9 cellular contexts compared by ENCODE assay signal in the genomic region with DNA sequence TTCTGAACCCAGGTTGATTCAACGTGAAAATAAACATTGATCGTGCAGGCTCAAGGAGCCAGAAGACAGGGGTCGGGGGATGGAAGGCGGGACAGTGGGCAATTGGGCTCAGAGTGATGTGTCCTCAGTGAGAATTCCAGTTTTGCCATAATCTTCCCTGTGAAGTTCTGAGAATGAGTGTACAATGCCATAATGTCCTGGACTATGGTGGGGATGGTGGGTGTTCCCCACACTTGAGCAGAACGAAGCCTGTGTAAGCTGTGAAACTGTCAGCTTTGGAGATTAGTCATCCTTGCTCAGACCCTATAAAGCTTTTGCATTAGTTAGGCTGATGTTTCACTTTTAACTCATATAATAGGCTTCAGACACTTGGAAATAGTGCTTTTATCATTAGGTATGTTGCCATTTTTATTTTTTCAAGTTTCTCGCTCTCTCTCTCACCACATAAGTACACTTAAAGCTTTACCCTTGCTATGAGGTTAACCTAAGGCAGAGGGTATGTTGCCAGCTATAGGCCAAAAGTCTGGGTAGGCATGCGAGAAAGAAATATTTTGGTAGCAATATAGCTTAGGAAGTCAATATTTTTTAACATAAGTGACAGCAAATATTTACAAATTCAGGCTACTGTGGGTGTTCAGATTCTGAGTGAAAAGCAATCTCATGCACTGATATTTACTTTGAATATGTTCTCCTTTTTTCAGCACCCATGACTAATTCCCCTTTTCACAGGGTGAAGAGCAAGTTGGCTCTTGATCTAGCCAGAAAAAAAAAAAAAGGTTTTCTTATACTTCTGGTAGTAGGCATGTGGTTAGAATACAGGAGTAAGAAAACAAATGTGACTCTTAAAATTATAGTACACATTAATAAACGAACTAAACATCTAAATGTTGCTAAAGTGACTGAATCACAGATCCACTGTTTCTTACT. TPM values are rescaled to one million over a fixed set of nuclear protein-coding genes. Genes with fewer than 3 reads are reported as not detected.
A peak's percentile ranks its signal among the peaks of the same experiment; 100 is the strongest.
DNase-seq lines count a peak whose midpoint lies in the region; ATAC-seq, FAIRE-seq and TF ChIP-seq lines count a peak whose summit lies in the region.
"Had no signal": no experiment of that assay in that cellular context is flagged by ENCODE, and none has a peak within 500 bp of the region (broad histone marks: within the 10 kb centered on the region; RNA-seq: fewer than 3 reads in every experiment).

No MANE protein-coding gene starts in this region.

- H3K4me1 Mint-ChIP-seq in activated naive CD8-positive, alpha-beta T cell (ENCODE audit: low read depth) = peaks cover 77% of the 10 kb centered on the region
- no peaks in the 10 kb centered on the region for H3K4me1 Mint-ChIP-seq in WTC11

- peak overlapping the region; percentile 94 for H3K27ac Mint-ChIP-seq in activated naive CD8-positive, alpha-beta T cell
- H3K27ac Mint-ChIP-seq in WTC11 = no peak overlapping the region

- no peaks in the 10 kb centered on the region for H3K27me3 Mint-ChIP-seq in activated naive CD8-positive, alpha-beta T cell
- H3K27me3 Mint-ChIP-seq in WTC11 (ENCODE audit: low read depth) = peaks cover 3% of the 10 kb centered on the region; the same call in 1 of the 2 replicates

- no peak for TF ChIP-seq CTCF in stomach (IDR thresholded peaks at IDR 0.05)
- TF ChIP-seq CTCF in suprapubic skin (IDR thresholded peaks at IDR 0.05) = no peak
- TF ChIP-seq CTCF in D721Med (IDR thresholded peaks at IDR 0.05; ENCODE audit: insufficient read depth, missing control alignments) = no peak
- no peak for TF ChIP-seq CTCF in WTC11 (IDR thresholded peaks at IDR 0.05)

- 73 to 77% (median 75%) methylated on average over 8 of the region's 8 CpGs for WGBS in stomach, 5 donors
- 73% methylated on average over 8 of the region's 8 CpGs for WGBS in suprapubic skin

- no peaks in the 10 kb centered on the region for H3K9me3 ChIP-seq in stomach
- no peaks in the 10 kb centered on the region for H3K9me3 ChIP-seq in suprapubic skin

- POLR2A ChIA-PET in WTC11 (lab: Charles Lee) = interaction anchor here (0.6 kb wide), 1 partner anchor 20 kb away, joined by 4 read pairs; no protein-coding TSS in a partner anchor

- H3K4me3 Mint-ChIP-seq in activated naive CD8-positive, alpha-beta T cell = peak overlapping the region; percentile 74
- H3K4me3 Mint-ChIP-seq in WTC11 = no peak overlapping the region

- no peaks in the 10 kb centered on the region for H3K36me3 ChIP-seq in stomach
- no peaks in the 10 kb centered on the region for H3K36me3 ChIP-seq in suprapubic skin

- DNase-seq in EH (ENCODE audit: low read depth) (peak; percentile 83), stomach (no peak), suprapubic skin (ENCODE audit: low spot score in 2 of 2) (no peak), D721Med (ENCODE audit: insufficient read length, low spot score) (no peak), WTC11 (ENCODE audit: low spot score) (no peak)

- intact Hi-C loops in stomach (cut with DNase I; ENCODE audit: low total_unique reads) = no loop called here

- FAIRE-seq in D721Med (lab: Jason Lieb, UNC) = no peak
- FAIRE-seq: endothelial cell of umbilical vein had no signal

- TF ChIP-seq POLR2A in stomach (IDR thresholded peaks at IDR 0.05) (no peak), suprapubic skin (IDR thresholded peaks at IDR 0.05) (no peak)

- H3K4me3 ChIP-seq in stomach (no peak overlapping the region), suprapubic skin (no peak overlapping the region)

- H3K27ac ChIP-seq in stomach = peak overlapping the region in 4 of 5 donors; percentile 15 to 52 (median 20)
- no peak overlapping the region for H3K27ac ChIP-seq in suprapubic skin

- H3K4me1 ChIP-seq in stomach (peaks cover 0 to 33% (median 14%) of the 10 kb centered on the region in 4 donors), suprapubic skin (peaks cover 17% of the 10 kb centered on the region)

- ATAC-seq in GM19351 (IDR thresholded peaks at IDR 0.05; ENCODE audit: unreplicated experiment) = peak; percentile 78
- peak; percentile 77 for ATAC-seq in HG03196 (IDR thresholded peaks at IDR 0.05; ENCODE audit: unreplicated experiment)
- ATAC-seq in WTC11 = no peak

- H3K9me3 Mint-ChIP-seq in activated naive CD8-positive, alpha-beta T cell (ENCODE audit: low read depth) = no peaks in the 10 kb centered on the region
- no peaks in the 10 kb centered on the region for H3K9me3 Mint-ChIP-seq in WTC11

- TF ChIP-seq EP300 in stomach (IDR thresholded peaks at IDR 0.05) = no peak
- no peak for TF ChIP-seq EP300 in suprapubic skin (IDR thresholded peaks at IDR 0.05)

- peaks cover 6% of the 10 kb centered on the region for H3K36me3 Mint-ChIP-seq in activated naive CD8-positive, alpha-beta T cell
- no peaks in the 10 kb centered on the region for H3K36me3 Mint-ChIP-seq in WTC11

- H3K27me3 ChIP-seq in stomach = no peaks in the 10 kb centered on the region
- no peaks in the 10 kb centered on the region for H3K27me3 ChIP-seq in suprapubic skin

- CTCF ChIA-PET in WTC11 (lab: Charles Lee) = no interaction called here

TF ChIP-seq in WTC11, 78 proteins besides CTCF, POLR2A, EP300 and RAD21:
- TF ChIP-seq NR1H2 (CRISPR knock-in tag; IDR thresholded peaks at IDR 0.05) (no peak), CREM (CRISPR knock-in tag; IDR thresholded peaks at IDR 0.05) (no peak), IRF2 (CRISPR knock-in tag; IDR thresholded peaks at IDR 0.05; ENCODE audit: borderline replicate concordance, low read depth) (no peak)
- TF ChIP-seq, protein P1, sequence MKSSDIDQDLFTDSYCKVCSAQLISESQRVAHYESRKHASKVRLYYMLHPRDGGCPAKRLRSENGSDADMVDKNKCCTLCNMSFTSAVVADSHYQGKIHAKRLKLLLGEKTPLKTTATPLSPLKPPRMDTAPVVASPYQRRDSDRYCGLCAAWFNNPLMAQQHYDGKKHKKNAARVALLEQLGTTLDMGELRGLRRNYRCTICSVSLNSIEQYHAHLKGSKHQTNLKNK (CRISPR knock-in tag; IDR thresholded peaks at IDR 0.05) = no peak
- TF ChIP-seq, protein P2, sequence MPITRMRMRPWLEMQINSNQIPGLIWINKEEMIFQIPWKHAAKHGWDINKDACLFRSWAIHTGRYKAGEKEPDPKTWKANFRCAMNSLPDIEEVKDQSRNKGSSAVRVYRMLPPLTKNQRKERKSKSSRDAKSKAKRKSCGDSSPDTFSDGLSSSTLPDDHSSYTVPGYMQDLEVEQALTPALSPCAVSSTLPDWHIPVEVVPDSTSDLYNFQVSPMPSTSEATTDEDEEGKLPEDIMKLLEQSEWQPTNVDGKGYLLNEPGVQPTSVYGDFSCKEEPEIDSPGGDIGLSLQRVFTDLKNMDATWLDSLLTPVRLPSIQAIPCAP (CRISPR knock-in tag; IDR thresholded peaks at IDR 0.05) = no peak
- TF ChIP-seq, protein P3, sequence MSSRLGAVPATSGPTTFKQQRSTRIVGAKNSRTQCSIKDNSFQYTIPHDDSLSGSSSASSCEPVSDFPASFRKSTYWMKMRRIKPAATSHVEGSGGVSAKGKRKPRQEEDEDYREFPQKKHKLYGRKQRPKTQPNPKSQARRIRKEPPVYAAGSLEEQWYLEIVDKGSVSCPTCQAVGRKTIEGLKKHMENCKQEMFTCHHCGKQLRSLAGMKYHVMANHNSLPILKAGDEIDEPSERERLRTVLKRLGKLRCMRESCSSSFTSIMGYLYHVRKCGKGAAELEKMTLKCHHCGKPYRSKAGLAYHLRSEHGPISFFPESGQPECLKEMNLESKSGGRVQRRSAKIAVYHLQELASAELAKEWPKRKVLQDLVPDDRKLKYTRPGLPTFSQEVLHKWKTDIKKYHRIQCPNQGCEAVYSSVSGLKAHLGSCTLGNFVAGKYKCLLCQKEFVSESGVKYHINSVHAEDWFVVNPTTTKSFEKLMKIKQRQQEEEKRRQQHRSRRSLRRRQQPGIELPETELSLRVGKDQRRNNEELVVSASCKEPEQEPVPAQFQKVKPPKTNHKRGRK (CRISPR knock-in tag; IDR thresholded peaks at IDR 0.05; ENCODE audit: borderline replicate concordance) = no peak
- TF ChIP-seq, protein P4, sequence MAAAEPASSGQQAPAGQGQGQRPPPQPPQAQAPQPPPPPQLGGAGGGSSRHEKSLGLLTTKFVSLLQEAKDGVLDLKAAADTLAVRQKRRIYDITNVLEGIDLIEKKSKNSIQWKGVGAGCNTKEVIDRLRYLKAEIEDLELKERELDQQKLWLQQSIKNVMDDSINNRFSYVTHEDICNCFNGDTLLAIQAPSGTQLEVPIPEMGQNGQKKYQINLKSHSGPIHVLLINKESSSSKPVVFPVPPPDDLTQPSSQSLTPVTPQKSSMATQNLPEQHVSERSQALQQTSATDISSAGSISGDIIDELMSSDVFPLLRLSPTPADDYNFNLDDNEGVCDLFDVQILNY (CRISPR knock-in tag; IDR thresholded peaks at IDR 0.05) = no peak

RNA-seq across cellular contexts. Expression of a gene that starts 47.2 kb away (rescaled TPM):
- total RNA-seq in stomach = 10 to 100 TPM; 16.2 to 89.7 (median 26.3) TPM
- polyA plus RNA-seq in stomach = 1 to 10 TPM; 6.7 to 8.9 (median 6.7) TPM
- total RNA-seq in suprapubic skin = 10 to 100 TPM in 3 of 4 donors, 1 to 10 TPM in 1; 9.0 to 38.0 (median 23.5) TPM
- 21.2 to 31.5 TPM (median 21.8 TPM) in 3 replicates for total RNA-seq in WTC11 (2021)
